In genomic region chr5:131377785-131378325, GRCh38 we compare ENCODE assay signal across 2 cellular contexts.
TF ChIP-seq lines count a peak whose summit lies in the region.

No MANE protein-coding gene starts in this region.

TF ChIP-seq in SK-N-SH, 30 proteins besides CTCF, POLR2A, EP300 and RAD21 (continued from another document):
- TF ChIP-seq, protein P1, sequence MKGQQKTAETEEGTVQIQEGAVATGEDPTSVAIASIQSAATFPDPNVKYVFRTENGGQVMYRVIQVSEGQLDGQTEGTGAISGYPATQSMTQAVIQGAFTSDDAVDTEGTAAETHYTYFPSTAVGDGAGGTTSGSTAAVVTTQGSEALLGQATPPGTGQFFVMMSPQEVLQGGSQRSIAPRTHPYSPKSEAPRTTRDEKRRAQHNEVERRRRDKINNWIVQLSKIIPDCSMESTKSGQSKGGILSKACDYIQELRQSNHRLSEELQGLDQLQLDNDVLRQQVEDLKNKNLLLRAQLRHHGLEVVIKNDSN (IDR thresholded peaks at IDR 0.05; ENCODE audit: borderline replicate concordance, low read depth): no peak
- TF ChIP-seq RXRA (IDR thresholded peaks at IDR 0.05; ENCODE audit: borderline replicate concordance, low read depth) (no peak), SMC3 (IDR thresholded peaks at IDR 0.05; ENCODE audit: low read depth, low read length) (no peak), FOSL2 (IDR thresholded peaks at IDR 0.05; ENCODE audit: borderline replicate concordance, low read depth) (no peak)

TF ChIP-seq in SK-N-SH treated with all-trans-retinoic acid at 6 μM for 48 hours, 23 proteins besides CTCF, POLR2A, EP300 and RAD21 (continued from another document):
- TF ChIP-seq, protein P2, sequence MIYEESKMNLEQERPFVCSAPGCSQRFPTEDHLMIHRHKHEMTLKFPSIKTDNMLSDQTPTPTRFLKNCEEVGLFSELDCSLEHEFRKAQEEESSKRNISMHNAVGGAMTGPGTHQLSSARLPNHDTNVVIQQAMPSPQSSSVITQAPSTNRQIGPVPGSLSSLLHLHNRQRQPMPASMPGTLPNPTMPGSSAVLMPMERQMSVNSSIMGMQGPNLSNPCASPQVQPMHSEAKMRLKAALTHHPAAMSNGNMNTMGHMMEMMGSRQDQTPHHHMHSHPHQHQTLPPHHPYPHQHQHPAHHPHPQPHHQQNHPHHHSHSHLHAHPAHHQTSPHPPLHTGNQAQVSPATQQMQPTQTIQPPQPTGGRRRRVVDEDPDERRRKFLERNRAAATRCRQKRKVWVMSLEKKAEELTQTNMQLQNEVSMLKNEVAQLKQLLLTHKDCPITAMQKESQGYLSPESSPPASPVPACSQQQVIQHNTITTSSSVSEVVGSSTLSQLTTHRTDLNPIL (CRISPR knock-in tag; IDR thresholded peaks at IDR 0.05; ENCODE audit: low read depth): no peak
- no peak for TF ChIP-seq ZC3H10 (CRISPR knock-in tag; IDR thresholded peaks at IDR 0.05)
- TF ChIP-seq RARB (CRISPR knock-in tag; IDR thresholded peaks at IDR 0.05): no peak
- no peak for TF ChIP-seq GLIS3 (CRISPR knock-in tag; IDR thresholded peaks at IDR 0.05)
- no peak for TF ChIP-seq TCF4 (CRISPR knock-in tag; IDR thresholded peaks at IDR 0.05; ENCODE audit: borderline replicate concordance)
- no peak for TF ChIP-seq ESRRG (CRISPR knock-in tag; IDR thresholded peaks at IDR 0.05)
